ENCODE assay signal across 1 cellular context in genomic region chr2:130819915-130820861, GRCh38.
TF ChIP-seq lines count a peak whose summit lies in the region.

No MANE protein-coding gene starts in this region.

TF ChIP-seq in HepG2, 621 proteins besides CTCF, POLR2A, EP300 and RAD21:
- TF ChIP-seq TOPORS (CRISPR knock-in tag; IDR thresholded peaks at IDR 0.05) (no peak), ZNF652 (CRISPR knock-in tag; IDR thresholded peaks at IDR 0.05; ENCODE audit: borderline replicate concordance, low read depth) (peak; percentile 69), EZH2 (conservative IDR thresholded peaks at IDR 0.05; ENCODE audit: low read depth, low read length) (no peak), LCORL (IDR thresholded peaks at IDR 0.05) (no peak), LCORL (CRISPR knock-in tag; IDR thresholded peaks at IDR 0.05) (no peak), RERE (CRISPR knock-in tag; IDR thresholded peaks at IDR 0.05; ENCODE audit: low read depth) (no peak)
- TF ChIP-seq, protein P1, sequence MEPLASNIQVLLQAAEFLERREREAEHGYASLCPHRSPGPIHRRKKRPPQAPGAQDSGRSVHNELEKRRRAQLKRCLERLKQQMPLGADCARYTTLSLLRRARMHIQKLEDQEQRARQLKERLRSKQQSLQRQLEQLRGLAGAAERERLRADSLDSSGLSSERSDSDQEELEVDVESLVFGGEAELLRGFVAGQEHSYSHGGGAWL (CRISPR knock-in tag; IDR thresholded peaks at IDR 0.05), result no peak
- TF ChIP-seq, protein P2, sequence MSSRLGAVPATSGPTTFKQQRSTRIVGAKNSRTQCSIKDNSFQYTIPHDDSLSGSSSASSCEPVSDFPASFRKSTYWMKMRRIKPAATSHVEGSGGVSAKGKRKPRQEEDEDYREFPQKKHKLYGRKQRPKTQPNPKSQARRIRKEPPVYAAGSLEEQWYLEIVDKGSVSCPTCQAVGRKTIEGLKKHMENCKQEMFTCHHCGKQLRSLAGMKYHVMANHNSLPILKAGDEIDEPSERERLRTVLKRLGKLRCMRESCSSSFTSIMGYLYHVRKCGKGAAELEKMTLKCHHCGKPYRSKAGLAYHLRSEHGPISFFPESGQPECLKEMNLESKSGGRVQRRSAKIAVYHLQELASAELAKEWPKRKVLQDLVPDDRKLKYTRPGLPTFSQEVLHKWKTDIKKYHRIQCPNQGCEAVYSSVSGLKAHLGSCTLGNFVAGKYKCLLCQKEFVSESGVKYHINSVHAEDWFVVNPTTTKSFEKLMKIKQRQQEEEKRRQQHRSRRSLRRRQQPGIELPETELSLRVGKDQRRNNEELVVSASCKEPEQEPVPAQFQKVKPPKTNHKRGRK (CRISPR knock-in tag; IDR thresholded peaks at IDR 0.05), result no peak
- TF ChIP-seq, protein P3, sequence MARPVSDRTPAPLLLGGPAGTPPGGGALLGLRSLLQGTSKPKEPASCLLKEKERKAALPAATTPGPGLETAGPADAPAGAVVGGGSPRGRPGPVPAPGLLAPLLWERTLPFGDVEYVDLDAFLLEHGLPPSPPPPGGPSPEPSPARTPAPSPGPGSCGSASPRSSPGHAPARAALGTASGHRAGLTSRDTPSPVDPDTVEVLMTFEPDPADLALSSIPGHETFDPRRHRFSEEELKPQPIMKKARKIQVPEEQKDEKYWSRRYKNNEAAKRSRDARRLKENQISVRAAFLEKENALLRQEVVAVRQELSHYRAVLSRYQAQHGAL (CRISPR knock-in tag; IDR thresholded peaks at IDR 0.05; ENCODE audit: not compliant biosample characterization), result no peak
